Comparison of ENCODE assay signal across 8 cellular contexts in the genomic region with DNA sequence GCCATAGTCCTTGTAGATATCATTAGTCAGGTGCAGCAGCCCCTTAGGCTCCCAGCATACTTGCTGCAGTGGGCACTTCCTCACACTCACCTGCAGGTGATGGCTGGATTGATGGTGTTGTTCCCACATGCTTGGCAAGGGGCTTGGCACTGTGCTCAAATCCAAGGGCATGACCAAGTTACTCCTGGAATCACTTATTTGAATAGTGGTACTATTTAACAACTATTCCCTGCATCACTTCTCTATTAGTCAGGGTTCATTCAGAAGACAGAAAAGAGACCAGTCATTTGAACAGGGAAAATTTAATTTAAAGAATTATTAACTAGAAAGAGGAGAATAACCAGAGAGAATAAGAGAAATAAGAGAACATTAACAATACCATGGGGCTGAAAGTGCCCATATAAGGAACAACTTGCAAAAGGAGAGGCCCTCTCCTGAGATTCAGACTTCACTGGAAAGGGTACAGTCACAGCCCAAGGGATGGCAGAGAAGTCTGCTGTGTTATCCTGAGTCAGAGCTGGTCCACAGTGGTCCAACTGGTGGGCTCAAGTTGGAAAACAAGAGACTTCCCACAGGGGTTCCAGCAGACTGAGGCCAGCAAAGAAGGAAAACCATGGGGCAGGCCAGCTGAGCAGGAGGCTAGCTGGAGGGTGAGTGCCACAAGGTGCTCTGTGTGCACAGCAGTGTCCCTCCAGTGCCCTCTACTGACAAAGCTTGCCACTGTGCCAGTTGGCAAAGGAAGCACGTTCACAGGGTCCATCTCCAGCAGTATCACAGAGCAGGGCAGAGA.
DNase-seq lines count a peak whose midpoint lies in the region; ATAC-seq and TF ChIP-seq lines count a peak whose summit lies in the region.

No MANE protein-coding gene starts in this region.

- DNase-seq in SIG-M5 treated with dmso at 0.1 percent for 504 hours (lab: John Stamatoyannopoulos, UW; ENCODE audit: unreplicated experiment) = peak; percentile 37
- no peak for DNase-seq in SIG-M5 (lab: John Stamatoyannopoulos, UW)
- DNase-seq in HCEC 1CT = peak; percentile 34
- DNase-seq in MV-4-11 (lab: John Stamatoyannopoulos, UW) = peak; percentile 24
- DNase-seq in epithelial cell of prostate (ENCODE audit: low read depth, low spot score) = peak; percentile 10
- peak; percentile 66 for DNase-seq in middle frontal gyrus (ENCODE audit: extremely low spot score, low spot score)

- peak; percentile 96 for TF ChIP-seq CTCF in VCaP (conservative IDR thresholded peaks at IDR 0.05)

- H3K27ac ChIP-seq in VCaP = no peak overlapping the region
- no peak overlapping the region for H3K27ac ChIP-seq in epithelial cell of prostate

- ATAC-seq in HG02610 (IDR thresholded peaks at IDR 0.05; ENCODE audit: unreplicated experiment) = no peak
